In the genomic region with DNA sequence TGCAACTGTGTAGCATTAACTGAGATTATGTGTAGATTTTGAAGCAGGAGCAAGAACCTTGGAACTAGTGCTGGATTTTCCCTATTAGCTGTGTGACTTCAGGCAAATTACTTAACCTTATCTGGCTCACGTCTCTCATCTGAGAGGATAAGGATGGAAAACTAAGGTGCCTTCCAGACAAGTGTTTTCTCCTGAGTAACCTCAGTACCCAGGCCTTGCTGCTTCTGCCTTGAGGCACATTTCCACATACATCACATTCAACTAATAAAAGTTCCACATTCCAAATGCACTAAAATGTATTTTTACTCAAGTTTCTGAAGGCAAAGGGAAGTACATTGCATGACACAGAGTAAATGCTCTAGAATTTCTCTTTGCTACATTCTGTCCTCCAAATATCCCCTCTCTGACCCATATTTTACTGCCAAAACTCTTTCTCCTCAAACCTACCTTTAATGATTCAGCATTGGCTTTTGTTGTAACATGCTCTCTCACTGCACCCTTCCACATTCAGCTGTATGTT, we compare ENCODE assay signal across 16 cellular contexts.
DNase-seq lines count a peak whose midpoint lies in the region; ATAC-seq and TF ChIP-seq lines count a peak whose summit lies in the region.
"Had no signal": no experiment of that assay in that cellular context is flagged by ENCODE, and none has a peak within 500 bp of the region (broad histone marks: within the 10 kb centered on the region; RNA-seq: fewer than 3 reads in every experiment).

No MANE protein-coding gene starts in this region.

- WGBS in lower leg skin, 2 donors, result 52 to 69% methylated on average over 1 of the region's 1 CpG

- H3K27ac ChIP-seq in breast epithelium (no peak overlapping the region), neural progenitor cell (no peak overlapping the region)
- H3K27ac ChIP-seq: 22Rv1 had no signal

- DNase-seq in MCF 10A (ENCODE audit: unreplicated experiment) (no peak), breast epithelium (ENCODE audit: low spot score in 2 of 2) (no peak), dedifferentiated amniotic fluid mesenchymal stem cell (ENCODE audit: extremely low spot score) (peak; percentile 14), neural progenitor cell (ENCODE audit: low spot score) (no peak), lower leg skin (ENCODE audit: low spot score in 2 of 2) (no peak)
- DNase-seq in stimulated activated CD4-positive, alpha-beta T cell treated with anti-CD3 and anti-CD28 coated beads, Interleukin-2, amount 100 ng/mL, for 24 hours, result no peak
- DNase-seq: CD8-positive, alpha-beta T cell; COR-L47; DMS53; GOT3; H9 had no signal

- CTCF ChIA-PET in MCF 10A (lab: Yijun Ruan, JAX), result interaction anchor here (0.6 kb wide), 1 partner anchor 471 kb away, joined by 3 read pairs; no protein-coding TSS in a partner anchor

- H3F3A ChIP-seq in neural progenitor cell (ENCODE audit: low read depth), result no peaks in the 10 kb centered on the region

- H3K4me1 ChIP-seq in breast epithelium (no peaks in the 10 kb centered on the region), neural progenitor cell (no peaks in the 10 kb centered on the region)

- TF ChIP-seq CTCF in MCF 10A (IDR thresholded peaks at IDR 0.05; ENCODE audit: unreplicated experiment) (no peak), breast epithelium (IDR thresholded peaks at IDR 0.05) (no peak), neural progenitor cell (IDR thresholded peaks at IDR 0.05) (no peak), lower leg skin (IDR thresholded peaks at IDR 0.05) (no peak)

- POLR2A ChIA-PET in MCF 10A (lab: Yijun Ruan, JAX), result no interaction called here

- H3K27me3 Mint-ChIP-seq in MCF 10A (ENCODE audit: insufficient read depth, unreplicated experiment), result no peaks in the 10 kb centered on the region
- no peaks in the 10 kb centered on the region for H3K27me3 Mint-ChIP-seq in neural progenitor cell (ENCODE audit: insufficient read depth, low read depth)
- H3K27me3 Mint-ChIP-seq: IgD-negative memory B cell had no signal

- H3K79me2 ChIP-seq in neural progenitor cell (ENCODE audit: low read depth), result no peaks in the 10 kb centered on the region

- no peak overlapping the region for H3K4me2 ChIP-seq in neural progenitor cell

- no peaks in the 10 kb centered on the region for H3K36me3 ChIP-seq in breast epithelium
- no peaks in the 10 kb centered on the region for H3K36me3 ChIP-seq in neural progenitor cell

- BruUV-seq in MCF 10A (replicated peaks; lab: Mats Ljungman, UMichigan), result no TSS peak

- ATAC-seq in HG03521 (IDR thresholded peaks at IDR 0.05; ENCODE audit: unreplicated experiment), result no peak
- ATAC-seq in GM21526 (IDR thresholded peaks at IDR 0.05; ENCODE audit: low FRiP score, unreplicated experiment), result no peak
- ATAC-seq: CD8-positive, alpha-beta T cell had no signal

- peak overlapping the region; percentile 44 for H2AFZ ChIP-seq in neural progenitor cell (replicated peaks)

- no peaks in the 10 kb centered on the region for H3K27me3 ChIP-seq in breast epithelium
- no peaks in the 10 kb centered on the region for H3K27me3 ChIP-seq in neural progenitor cell

- no peak overlapping the region for H3K4me3 ChIP-seq in breast epithelium
- H3K4me3 ChIP-seq in neural progenitor cell, result no peak overlapping the region
- no peak overlapping the region for H3K4me3 ChIP-seq in lower leg skin (ENCODE audit: low read depth, poor library complexity, severe bottlenecking)

- H3K9me3 ChIP-seq in breast epithelium, result peaks cover 4 to 6% of the 10 kb centered on the region in 2 donors
- no peaks in the 10 kb centered on the region for H3K9me3 ChIP-seq in neural progenitor cell (ENCODE audit: low read depth)

- H3K9ac ChIP-seq in neural progenitor cell, result no peak overlapping the region

- H3K36me3 Mint-ChIP-seq in MCF 10A (ENCODE audit: insufficient read depth, unreplicated experiment) (no peaks in the 10 kb centered on the region), neural progenitor cell (no peaks in the 10 kb centered on the region)
- H3K36me3 Mint-ChIP-seq: CD14-positive monocyte; CD8-positive, alpha-beta T cell; IgD-negative memory B cell had no signal

- no peak for TF ChIP-seq POLR2A in breast epithelium (IDR thresholded peaks at IDR 0.05)
- no peak for TF ChIP-seq POLR2A in lower leg skin (IDR thresholded peaks at IDR 0.05)

- H3K4me3 Mint-ChIP-seq in MCF 10A (ENCODE audit: unreplicated experiment) (no peak overlapping the region), neural progenitor cell (no peak overlapping the region)
- H3K4me3 Mint-ChIP-seq: CD14-positive monocyte; CD8-positive, alpha-beta T cell; H9; IgD-negative memory B cell had no signal

- H4K20me1 ChIP-seq in neural progenitor cell (ENCODE audit: low read depth), result no peaks in the 10 kb centered on the region

- intact Hi-C loops in MCF 10A (cut with micrococcal nuclease), result no loop called here
- intact Hi-C loops in breast epithelium (cut with DNase I; ENCODE audit: low total_unique reads), result loop anchor here (5.0 kb wide), 1 partner anchor 843 kb away; no protein-coding TSS in a partner anchor
- intact Hi-C loops in lower leg skin (cut with DNase I; ENCODE audit: low total_unique reads), result no loop called here

- H3K27ac Mint-ChIP-seq in MCF 10A (ENCODE audit: low read depth, unreplicated experiment), result peak overlapping the region; percentile 57
- no peak overlapping the region for H3K27ac Mint-ChIP-seq in neural progenitor cell
- H3K27ac Mint-ChIP-seq: CD14-positive monocyte; CD8-positive, alpha-beta T cell; H9; IgD-negative memory B cell had no signal

- H3K9me3 Mint-ChIP-seq in MCF 10A (ENCODE audit: unreplicated experiment) (peaks cover 21% of the 10 kb centered on the region), neural progenitor cell (peaks cover 9% of the 10 kb centered on the region)

- peaks cover 6% of the 10 kb centered on the region for H3K4me1 Mint-ChIP-seq in MCF 10A (ENCODE audit: insufficient read depth, unreplicated experiment)
- H3K4me1 Mint-ChIP-seq in neural progenitor cell, result no peaks in the 10 kb centered on the region
- H3K4me1 Mint-ChIP-seq: CD14-positive monocyte, H9, IgD-negative memory B cell had no signal
